17 cellular contexts compared by ENCODE assay signal in genomic region chr5:180127682-180128670, GRCh38. TPM values are rescaled to one million over a fixed set of nuclear protein-coding genes. Genes with fewer than 3 reads are reported as not detected.
DNase-seq lines count a peak whose midpoint lies in the region; ATAC-seq and TF ChIP-seq lines count a peak whose summit lies in the region.
"Had no signal": no experiment of that assay in that cellular context is flagged by ENCODE, and none has a peak within 500 bp of the region (broad histone marks: within the 10 kb centered on the region; RNA-seq: fewer than 3 reads in every experiment).

No MANE protein-coding gene starts in this region.

- H3K27ac Mint-ChIP-seq in CD4-positive, alpha-beta memory T cell = no peak overlapping the region
- H3K27ac Mint-ChIP-seq: activated naive CD4-positive, alpha-beta T cell treated with anti-CD3 and anti-CD28 coated beads, Interleukin-2, amount 50 U/mL, for 72 hours; T-helper 2 cell treated with Interferon-gamma antibody and Interleukin-4, amounts not matched to agents 5 μg/mL and 100 μg/mL, for 36 hours had no signal

- 87% methylated on average over 9 of the region's 25 CpGs for WGBS in suprapubic skin

- TF ChIP-seq EP300 in suprapubic skin (IDR thresholded peaks at IDR 0.05) = no peak

- H3K4me1 ChIP-seq in RWPE2 (ENCODE audit: insufficient read depth, poor library complexity, severe bottlenecking) = no peaks in the 10 kb centered on the region
- H3K4me1 ChIP-seq in suprapubic skin = peaks cover 6% of the 10 kb centered on the region
- H3K4me1 ChIP-seq in CD4-positive, alpha-beta memory T cell (ENCODE audit: insufficient read depth, low read length) = no peaks in the 10 kb centered on the region
- H3K4me1 ChIP-seq: HAP-1 had no signal

- H3K4me3 Mint-ChIP-seq in CD4-positive, alpha-beta memory T cell = no peak overlapping the region
- H3K4me3 Mint-ChIP-seq: T-helper 2 cell treated with Interferon-gamma antibody and Interleukin-4, amounts not matched to agents 5 μg/mL and 100 μg/mL, for 36 hours had no signal

- POLR2A ChIA-PET in CD4-positive, alpha-beta memory T cell (lab: Charles Lee; ENCODE audit: partially characterized antibody) = no interaction called here

- no peak overlapping the region for H3K4me3 ChIP-seq in RWPE2 (ENCODE audit: severe bottlenecking)
- H3K4me3 ChIP-seq in suprapubic skin = no peak overlapping the region
- H3K4me3 ChIP-seq in CD4-positive, alpha-beta memory T cell (ENCODE audit: low read length in 2 of 2) = no peak overlapping the region
- H3K4me3 ChIP-seq: body of pancreas, GM12878, heart right ventricle, transverse colon had no signal

- no peaks in the 10 kb centered on the region for H3K9me3 Mint-ChIP-seq in CD4-positive, alpha-beta memory T cell
- H3K9me3 Mint-ChIP-seq: activated naive CD4-positive, alpha-beta T cell treated with anti-CD3 and anti-CD28 coated beads, Interleukin-2, amount 50 U/mL, for 72 hours; T-helper 2 cell treated with Interferon-gamma antibody and Interleukin-4, amounts not matched to agents 5 μg/mL and 100 μg/mL, for 36 hours had no signal

- H3K9me3 ChIP-seq in RWPE2 (ENCODE audit: severe bottlenecking) = no peaks in the 10 kb centered on the region
- H3K9me3 ChIP-seq in suprapubic skin = no peaks in the 10 kb centered on the region
- H3K9me3 ChIP-seq in CD4-positive, alpha-beta memory T cell (ENCODE audit: control insufficient read depth in 1 of 2, low read length in 2 of 2) = no peaks in the 10 kb centered on the region
- H3K9me3 ChIP-seq: body of pancreas, HAP-1, heart right ventricle, transverse colon had no signal

- TF ChIP-seq CTCF in RWPE2 (IDR thresholded peaks at IDR 0.05; ENCODE audit: poor library complexity, severe bottlenecking) = no peak
- no peak for TF ChIP-seq CTCF in suprapubic skin (IDR thresholded peaks at IDR 0.05)

- intact Hi-C loops in CD4-positive, alpha-beta memory T cell (cut with micrococcal nuclease) = loop anchor here (5.0 kb wide), 1 partner anchor 199 kb away; no protein-coding TSS in a partner anchor

- ATAC-seq in RWPE2 (ENCODE audit: low read depth) (no peak), left lobe of liver (no peak)

- H3K36me3 ChIP-seq in RWPE2 (ENCODE audit: low read depth) (no peaks in the 10 kb centered on the region), suprapubic skin (no peaks in the 10 kb centered on the region)
- H3K36me3 ChIP-seq in CD4-positive, alpha-beta memory T cell (ENCODE audit: insufficient read depth, low read length) = no peaks in the 10 kb centered on the region
- H3K36me3 ChIP-seq: HAP-1, heart right ventricle, transverse colon had no signal

- CTCF ChIA-PET in CD4-positive, alpha-beta memory T cell (lab: Charles Lee; ENCODE audit: partially characterized antibody) = interaction anchor here (1.6 kb wide), 1 partner anchor 188 kb away, joined by 4 read pairs; no protein-coding TSS in a partner anchor

- H3K27me3 Mint-ChIP-seq in CD4-positive, alpha-beta memory T cell = peaks cover 5 to 8% of the 10 kb centered on the region in 2 donors

- peaks cover 49% of the 10 kb centered on the region for H3K27me3 ChIP-seq in RWPE2 (ENCODE audit: insufficient read depth, poor library complexity, severe bottlenecking)
- H3K27me3 ChIP-seq in suprapubic skin = peaks cover 23% of the 10 kb centered on the region
- no peaks in the 10 kb centered on the region for H3K27me3 ChIP-seq in CD4-positive, alpha-beta memory T cell (ENCODE audit: insufficient read depth, low read length)

- no peak overlapping the region for H3K27ac ChIP-seq in RWPE2 (ENCODE audit: poor library complexity, severe bottlenecking)
- H3K27ac ChIP-seq in suprapubic skin = no peak overlapping the region
- no peak overlapping the region for H3K27ac ChIP-seq in CD4-positive, alpha-beta memory T cell (ENCODE audit: low read depth, low read length)
- H3K27ac ChIP-seq: body of pancreas, heart right ventricle, transverse colon had no signal

- DNase-seq in activated CD4-positive, alpha-beta T cell treated with anti-CD3 and anti-CD28 coated beads for 1 hour = peak; percentile 5
- DNase-seq in activated CD4-positive, alpha-beta T cell treated with anti-CD3 and anti-CD28 coated beads for 4 hours = no peak
- DNase-seq in RWPE2 (ENCODE audit: low spot score) = peak; percentile 66
- peak; percentile 41 for DNase-seq in left lobe of liver (ENCODE audit: low spot score)
- DNase-seq in suprapubic skin (ENCODE audit: low spot score in 2 of 2) = peak; percentile 54 to 57
- no peak for DNase-seq in CD4-positive, alpha-beta memory T cell
- no peak for DNase-seq in NCI-H524 treated with DMSO at 0.1 percent for 48 hours (lab: John Stamatoyannopoulos, UW)
- no peak for DNase-seq in SIG-M5 (lab: John Stamatoyannopoulos, UW)
- DNase-seq: activated T-cell treated with anti-CD3 and anti-CD28 coated beads for 4 hours, NCI-H187 treated with DMSO at 0.1 percent for 48 hours, transverse colon had no signal

- no peak for TF ChIP-seq POLR2A in suprapubic skin (IDR thresholded peaks at IDR 0.05)

- no peaks in the 10 kb centered on the region for H3K36me3 Mint-ChIP-seq in CD4-positive, alpha-beta memory T cell
- H3K36me3 Mint-ChIP-seq: activated naive CD4-positive, alpha-beta T cell treated with anti-CD3 and anti-CD28 coated beads, Interleukin-2, amount 50 U/mL, for 72 hours had no signal

- H3K4me1 Mint-ChIP-seq in CD4-positive, alpha-beta memory T cell = no peaks in the 10 kb centered on the region

RNA-seq across cellular contexts. Expression of gene RNF130, which starts 56.4 kb away (rescaled TPM):
- total RNA-seq in left lobe of liver (102 TPM), suprapubic skin (10 to 100 TPM; 24.8 to 37.2 (median 29.8) TPM)
- 10 to 100 TPM; 18.1 to 21.2 TPM for total RNA-seq in CD4-positive, alpha-beta memory T cell
- 10 to 100 TPM; 16.8 to 18.0 TPM for polyA plus RNA-seq in CD4-positive, alpha-beta memory T cell

Comparison
In these comparisons a context has a peak if more than half of its experiments do, and no peak if none do; other contexts are left out.
1. DNase-seq: peak in activated CD4-positive, alpha-beta T cell treated with anti-CD3 and anti-CD28 coated beads for 1 hour (single experiment), RWPE2 (single experiment), left lobe of liver (single experiment) and suprapubic skin (2 of 2); none in activated CD4-positive, alpha-beta T cell treated with anti-CD3 and anti-CD28 coated beads for 4 hours (0 of 2), CD4-positive, alpha-beta memory T cell (0 of 5), NCI-H524 treated with DMSO at 0.1 percent for 48 hours (single experiment) and SIG-M5 (single experiment).